Comparison of ENCODE assay signal across 17 cellular contexts in the genomic region with DNA sequence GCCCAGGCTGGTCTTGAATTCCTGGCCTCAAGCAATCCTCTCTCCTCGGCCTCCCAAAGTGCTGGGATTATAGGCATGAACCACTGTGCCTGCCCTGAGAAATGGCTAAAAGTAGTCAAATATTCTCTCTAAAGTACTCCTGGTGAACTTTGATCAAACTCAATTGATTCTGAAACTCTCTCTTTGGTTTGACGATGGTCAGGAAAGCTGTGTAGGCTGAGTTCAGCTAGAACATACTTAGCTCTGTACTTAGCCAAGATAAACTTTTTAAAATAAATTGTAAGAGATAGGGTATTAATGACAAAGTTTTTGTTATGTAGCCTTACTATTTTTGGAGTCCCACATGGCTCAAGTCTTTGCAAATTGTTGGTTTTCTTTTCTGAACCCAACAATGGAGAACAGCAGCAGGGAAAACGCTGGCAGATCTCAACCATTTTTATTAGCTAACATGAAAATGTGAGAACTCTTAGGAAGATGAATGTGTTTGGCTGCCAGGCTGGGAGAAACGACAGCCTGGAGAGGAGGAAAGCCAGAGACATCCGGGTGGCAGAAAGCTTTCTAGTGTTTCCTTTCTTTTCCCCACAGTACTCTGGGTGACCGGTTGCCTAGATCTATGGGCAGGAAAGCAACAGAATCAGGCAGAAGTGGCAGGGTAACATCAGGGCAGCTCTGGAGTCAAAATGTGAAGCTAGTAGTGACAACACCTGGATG.
A peak's percentile ranks its signal among the peaks of the same experiment; 100 is the strongest.
DNase-seq lines count a peak whose midpoint lies in the region; ATAC-seq and TF ChIP-seq lines count a peak whose summit lies in the region.
"Had no signal": no experiment of that assay in that cellular context is flagged by ENCODE, and none has a peak within 500 bp of the region (broad histone marks: within the 10 kb centered on the region; RNA-seq: fewer than 3 reads in every experiment).

No MANE protein-coding gene starts in this region.

- H2AFZ ChIP-seq in MM.1S (ENCODE audit: low read length), result no peak overlapping the region
- H2AFZ ChIP-seq: GM23338 had no signal

- no peak overlapping the region for H3K4me3 ChIP-seq in esophagus muscularis mucosa
- H3K4me3 ChIP-seq in right lobe of liver, result no peak overlapping the region
- H3K4me3 ChIP-seq in stomach smooth muscle (ENCODE audit: low read length in 2 of 2), result peak overlapping the region in 1 of 2 donors; percentile 17
- no peak overlapping the region for H3K4me3 ChIP-seq in lower lobe of right lung
- H3K4me3 ChIP-seq in MM.1S (ENCODE audit: low read length), result no peak overlapping the region
- H3K4me3 ChIP-seq: GM23338 had no signal

- DNase-seq in NCI-H187 treated with DMSO at 0.1 percent for 48 hours (lab: John Stamatoyannopoulos, UW) (peak; percentile 46), esophagus muscularis mucosa (ENCODE audit: extremely low spot score) (peak; percentile 83), right lobe of liver (no peak), lower lobe of right lung (no peak), MM.1S (no peak)
- DNase-seq: ACHN; BE2C; CD4-positive, CD25-positive, alpha-beta regulatory T cell; CD8-positive, alpha-beta memory T cell; COR-L47; DMS 273 treated with DMSO at 0.1 percent for 48 hours; DMS53; GDM1; HCEC 1CT had no signal

- H3K27me3 ChIP-seq in esophagus muscularis mucosa (no peaks in the 10 kb centered on the region), right lobe of liver (no peaks in the 10 kb centered on the region), stomach smooth muscle (ENCODE audit: control insufficient read depth in 1 of 2, insufficient read depth in 2 of 2, low read length in 2 of 2) (no peaks in the 10 kb centered on the region), lower lobe of right lung (ENCODE audit: low read depth) (no peaks in the 10 kb centered on the region), MM.1S (replicated peaks; ENCODE audit: insufficient read depth, low read length) (no peaks in the 10 kb centered on the region)
- H3K27me3 ChIP-seq: BE2C had no signal

- TF ChIP-seq CTCF in esophagus muscularis mucosa (IDR thresholded peaks at IDR 0.05) (no peak), right lobe of liver (IDR thresholded peaks at IDR 0.05) (no peak), lower lobe of right lung (IDR thresholded peaks at IDR 0.05) (no peak), MM.1S (IDR thresholded peaks at IDR 0.05; ENCODE audit: low read length) (no peak)

- H3K79me2 ChIP-seq in MM.1S (ENCODE audit: low read length), result no peaks in the 10 kb centered on the region

- H3K9me2 ChIP-seq in MM.1S (replicated peaks; ENCODE audit: insufficient read depth, low read length), result no peaks in the 10 kb centered on the region

- H3K27ac ChIP-seq in esophagus muscularis mucosa (replicated peaks in 1 of 4), result peak overlapping the region in 2 of 4 donors; percentile 18 to 20
- H3K27ac ChIP-seq in right lobe of liver, result peak overlapping the region in 2 of 3 donors; percentile 13 to 37
- H3K27ac ChIP-seq in stomach smooth muscle (ENCODE audit: low read length), result peak overlapping the region; percentile 32
- H3K27ac ChIP-seq in lower lobe of right lung, result no peak overlapping the region
- no peak overlapping the region for H3K27ac ChIP-seq in MM.1S (ENCODE audit: low read length)

- no peak overlapping the region for H3K4me2 ChIP-seq in MM.1S (ENCODE audit: low read depth, low read length)
- H3K4me2 ChIP-seq: GM23338 had no signal

- intact Hi-C loops in esophagus muscularis mucosa (cut with DNase I) (loop anchor here (5.0 to 10.0 kb wide), 3 partner anchors 351 to 1454 kb away; no protein-coding TSS in a partner anchor), right lobe of liver (cut with DNase I) (no loop called here), lower lobe of right lung (cut with DNase I) (loop anchor here (10.0 kb wide), 1 partner anchor 1456 kb away; no protein-coding TSS in a partner anchor)

- 30% methylated on average over 6 of the region's 6 CpGs for WGBS in esophagus muscularis mucosa
- WGBS in right lobe of liver (ENCODE audit: insufficient coverage, low coverage, low lambda C conversion rate, missing lambda C conversion rate), result 24% methylated on average over 5 of the region's 6 CpGs

- TF ChIP-seq POLR2A in esophagus muscularis mucosa (IDR thresholded peaks at IDR 0.05; ENCODE audit: low read depth) (no peak), right lobe of liver (IDR thresholded peaks at IDR 0.05) (no peak)

- peak; percentile 77 to 88 (median 82) for ATAC-seq in right lobe of liver
- no peak for ATAC-seq in lower lobe of right lung
- ATAC-seq in HG03095 (IDR thresholded peaks at IDR 0.05; ENCODE audit: unreplicated experiment), result no peak
- ATAC-seq: GM23338 had no signal

- no peaks in the 10 kb centered on the region for H3K9me3 ChIP-seq in esophagus muscularis mucosa
- H3K9me3 ChIP-seq in right lobe of liver, result no peaks in the 10 kb centered on the region
- H3K9me3 ChIP-seq in stomach smooth muscle (ENCODE audit: control insufficient read depth in 2 of 2, low read length in 2 of 2), result no peaks in the 10 kb centered on the region
- no peaks in the 10 kb centered on the region for H3K9me3 ChIP-seq in lower lobe of right lung
- no peaks in the 10 kb centered on the region for H3K9me3 ChIP-seq in MM.1S (replicated peaks; ENCODE audit: insufficient read depth, low read length)
- H3K9me3 ChIP-seq: BE2C had no signal

- no peaks in the 10 kb centered on the region for H3F3A ChIP-seq in MM.1S (ENCODE audit: insufficient read depth, low read length)

- no peak overlapping the region for H3K9ac ChIP-seq in stomach smooth muscle (ENCODE audit: low read length in 2 of 2)
- no peak overlapping the region for H3K9ac ChIP-seq in MM.1S (ENCODE audit: low read length)

- H3K4me1 ChIP-seq in esophagus muscularis mucosa, result peaks cover 0 to 34% (median 22%) of the 10 kb centered on the region in 4 donors
- peaks cover 0 to 25% (median 8%) of the 10 kb centered on the region in 4 donors for H3K4me1 ChIP-seq in right lobe of liver
- H3K4me1 ChIP-seq in stomach smooth muscle (ENCODE audit: control insufficient read depth, insufficient read depth, low read length), result peaks cover 9% of the 10 kb centered on the region
- H3K4me1 ChIP-seq in lower lobe of right lung, result no peaks in the 10 kb centered on the region
- peaks cover 4% of the 10 kb centered on the region; the same call in 1 of the 2 replicates for H3K4me1 ChIP-seq in MM.1S (ENCODE audit: low read length)

- H3K36me3 ChIP-seq in esophagus muscularis mucosa (no peaks in the 10 kb centered on the region), right lobe of liver (no peaks in the 10 kb centered on the region), stomach smooth muscle (ENCODE audit: control insufficient read depth in 2 of 2, insufficient read depth in 2 of 2, low read length in 2 of 2) (no peaks in the 10 kb centered on the region), lower lobe of right lung (no peaks in the 10 kb centered on the region), MM.1S (replicated peaks; ENCODE audit: insufficient read depth, low read length) (no peaks in the 10 kb centered on the region)
- H3K36me3 ChIP-seq: BE2C had no signal

- TF ChIP-seq EP300 in esophagus muscularis mucosa (IDR thresholded peaks at IDR 0.05), result no peak

- no peaks in the 10 kb centered on the region for H4K20me1 ChIP-seq in MM.1S (ENCODE audit: insufficient read depth, low read length)

Comparison
In these comparisons a context has a peak if more than half of its experiments do, and no peak if none do; other contexts are left out.
1. DNase-seq: peak in NCI-H187 treated with DMSO at 0.1 percent for 48 hours (single experiment) and esophagus muscularis mucosa (single experiment); none in right lobe of liver (0 of 3), lower lobe of right lung (single experiment) and MM.1S (single experiment).
2. H3K27ac ChIP-seq: peak in right lobe of liver (2 of 3) and stomach smooth muscle (single experiment); none in lower lobe of right lung (single experiment) and MM.1S (single experiment).
3. ATAC-seq: peak in right lobe of liver (4 of 4); none in lower lobe of right lung (0 of 2) and HG03095 (single experiment).
4. intact Hi-C loops: an anchor here in esophagus muscularis mucosa (5.0 to 10.0 kb wide) and lower lobe of right lung (10.0 kb wide); none called in right lobe of liver.